ENCODE assay signal across 2 cellular contexts in the genomic region with DNA sequence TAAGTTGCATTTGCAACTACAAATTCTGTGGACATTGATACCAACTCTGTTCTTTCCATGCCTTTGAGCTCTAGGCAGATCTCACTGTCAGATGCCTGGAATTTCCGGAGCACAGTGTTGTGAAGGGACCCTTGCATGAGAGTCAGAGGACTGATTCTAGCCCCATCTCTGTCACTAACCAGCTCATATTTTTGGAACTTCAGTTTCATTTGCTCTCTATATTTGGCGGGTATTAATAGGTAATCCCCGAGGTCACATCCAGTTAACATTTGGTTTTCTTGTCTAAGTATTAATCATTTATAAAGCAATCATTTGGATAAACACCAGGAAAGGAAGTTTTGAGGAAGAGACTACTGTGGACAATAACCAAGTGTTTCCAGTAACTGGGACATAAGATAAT.
TF ChIP-seq lines count a peak whose summit lies in the region.

No MANE protein-coding gene starts in this region.

TF ChIP-seq in liver, 16 proteins besides CTCF, POLR2A, EP300 and RAD21 (continued from another document):
- TF ChIP-seq, protein P1, sequence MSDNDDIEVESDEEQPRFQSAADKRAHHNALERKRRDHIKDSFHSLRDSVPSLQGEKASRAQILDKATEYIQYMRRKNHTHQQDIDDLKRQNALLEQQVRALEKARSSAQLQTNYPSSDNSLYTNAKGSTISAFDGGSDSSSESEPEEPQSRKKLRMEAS (IDR thresholded peaks at IDR 0.05), result no peak
- no peak for TF ChIP-seq RXRA (IDR thresholded peaks at IDR 0.05)

TF ChIP-seq in HepG2, 621 proteins besides CTCF, POLR2A, EP300 and RAD21 (continued from another document):
- TF ChIP-seq, protein P2, sequence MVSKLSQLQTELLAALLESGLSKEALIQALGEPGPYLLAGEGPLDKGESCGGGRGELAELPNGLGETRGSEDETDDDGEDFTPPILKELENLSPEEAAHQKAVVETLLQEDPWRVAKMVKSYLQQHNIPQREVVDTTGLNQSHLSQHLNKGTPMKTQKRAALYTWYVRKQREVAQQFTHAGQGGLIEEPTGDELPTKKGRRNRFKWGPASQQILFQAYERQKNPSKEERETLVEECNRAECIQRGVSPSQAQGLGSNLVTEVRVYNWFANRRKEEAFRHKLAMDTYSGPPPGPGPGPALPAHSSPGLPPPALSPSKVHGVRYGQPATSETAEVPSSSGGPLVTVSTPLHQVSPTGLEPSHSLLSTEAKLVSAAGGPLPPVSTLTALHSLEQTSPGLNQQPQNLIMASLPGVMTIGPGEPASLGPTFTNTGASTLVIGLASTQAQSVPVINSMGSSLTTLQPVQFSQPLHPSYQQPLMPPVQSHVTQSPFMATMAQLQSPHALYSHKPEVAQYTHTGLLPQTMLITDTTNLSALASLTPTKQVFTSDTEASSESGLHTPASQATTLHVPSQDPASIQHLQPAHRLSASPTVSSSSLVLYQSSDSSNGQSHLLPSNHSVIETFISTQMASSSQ (IDR thresholded peaks at IDR 0.05; ENCODE audit: low read depth), result no peak
- TF ChIP-seq, protein P2 (CRISPR knock-in tag; IDR thresholded peaks at IDR 0.05; ENCODE audit: borderline replicate concordance), result no peak
- no peak for TF ChIP-seq SALL1 (CRISPR knock-in tag; IDR thresholded peaks at IDR 0.05)
- TF ChIP-seq MEIS1 (CRISPR knock-in tag; IDR thresholded peaks at IDR 0.05; ENCODE audit: borderline replicate concordance), result no peak
TF ChIP-seq in HepG2: peak in this region for 0.
